Comparison of ENCODE assay signal across 26 cellular contexts in genomic region chr20:51510169-51510568, GRCh38. TPM values are rescaled to one million over a fixed set of nuclear protein-coding genes. Genes with fewer than 3 reads are reported as not detected.
"Had no signal": no experiment of that assay in that cellular context is flagged by ENCODE, and none has a peak within 500 bp of the region (broad histone marks: within the 10 kb centered on the region; RNA-seq: fewer than 3 reads in every experiment).

No MANE protein-coding gene starts in this region.

- DNase-seq: activated B cell treated with CpG ODN at 0.5 μM for 24 hours; activated CD4-positive, alpha-beta T cell treated with anti-CD3 and anti-CD28 coated beads for 1 hour; activated CD4-positive, alpha-beta T cell treated with anti-CD3 and anti-CD28 coated beads, Interleukin-2, amount 10 ng/mL, durations not matched to agents 24 days and 14 days; activated CD4-positive, alpha-beta T cell treated with anti-CD3 and anti-CD28 coated beads, Interleukin-2, amount 50 U/mL, for 48 hours; activated CD8-positive, alpha-beta memory T cell treated with anti-CD3 and anti-CD28 coated beads, Interleukin-2, amount 10 ng/mL, durations not matched to agents 7 days and 5 days; activated gamma-delta T cell; activated naive CD4-positive, alpha-beta T cell treated with anti-CD3 and anti-CD28 coated beads for 36 hours; activated T-cell treated with anti-CD3 and anti-CD28 coated beads, Interleukin-2, amount 50 U/mL, for 4 hours; amygdala; IMR-90; Kasumi-1; KBM-7; NCI-H1092; NCI-H1417; NCI-H2081 treated with DMSO at 0.1 percent for 48 hours; NCI-H2171 treated with DMSO at 0.1 percent for 48 hours; NCI-H510A treated with DMSO at 0.1 percent for 48 hours; NCI-H82; Peyer's patch; SHP77; T-helper 9 cell had no signal

- H3K27me3 Mint-ChIP-seq: activated B cell treated with CpG ODN at 0.5 μM for 24 hours; activated CD4-positive, alpha-beta T cell treated with anti-CD3 and anti-CD28 coated beads, Interleukin-2, amount 10 ng/mL, durations not matched to agents 24 days and 14 days; activated CD8-positive, alpha-beta memory T cell treated with anti-CD3 and anti-CD28 coated beads, Interleukin-2, amount 10 ng/mL, durations not matched to agents 7 days and 5 days; activated naive CD8-positive, alpha-beta T cell; activated T-helper 17 cell treated with anti-CD3 and anti-CD28 coated beads, Interleukin-2, amount 50 U/mL, for 72 hours had no signal

- H3K36me3 Mint-ChIP-seq: brain had no signal

- ATAC-seq: activated CD8-positive, alpha-beta memory T cell treated with anti-CD3 and anti-CD28 coated beads, Interleukin-2, amount 10 ng/mL, durations not matched to agents 7 days and 5 days; activated T-cell treated with anti-CD3 and anti-CD28 coated beads, Interleukin-2, amount 50 U/mL, for 4 hours; activated T-helper 17 cell treated with anti-CD3 and anti-CD28 coated beads, Interleukin-2, amount 50 U/mL, for 72 hours had no signal

- H3K27ac Mint-ChIP-seq: activated B cell treated with CpG ODN at 0.5 μM for 24 hours; activated CD8-positive, alpha-beta memory T cell treated with anti-CD3 and anti-CD28 coated beads, Interleukin-2, amount 10 ng/mL, durations not matched to agents 7 days and 5 days; activated naive CD4-positive, alpha-beta T cell treated with anti-CD3 and anti-CD28 coated beads for 36 hours; brain had no signal

- H3K9me3 ChIP-seq: Peyer's patch, SJSA1 had no signal

- H3K4me3 Mint-ChIP-seq: activated B cell treated with CpG ODN at 0.5 μM for 24 hours; activated CD4-positive, alpha-beta T cell treated with anti-CD3 and anti-CD28 coated beads, Interleukin-2, amount 10 ng/mL, durations not matched to agents 24 days and 14 days; activated CD8-positive, alpha-beta memory T cell treated with anti-CD3 and anti-CD28 coated beads, Interleukin-2, amount 10 ng/mL, durations not matched to agents 7 days and 5 days; activated naive CD4-positive, alpha-beta T cell treated with anti-CD3 and anti-CD28 coated beads for 36 hours; activated naive CD8-positive, alpha-beta T cell; activated T-cell treated with anti-CD3 and anti-CD28 coated beads, Interleukin-2, amount 50 U/mL, for 4 hours; activated T-helper 17 cell treated with anti-CD3 and anti-CD28 coated beads, Interleukin-2, amount 50 U/mL, for 72 hours; brain; T-helper 1 cell treated with Interleukin-12 subunit alpha and Interleukin-12 subunit beta and Interleukin-4 antibody, amounts not matched to agents 30 μg/mL and 1 μg/mL, for 36 hours had no signal

- H3K9me3 Mint-ChIP-seq: activated B cell treated with CpG ODN at 0.5 μM for 24 hours; activated CD4-positive, alpha-beta T cell treated with anti-CD3 and anti-CD28 coated beads, Interleukin-2, amount 10 ng/mL, durations not matched to agents 24 days and 14 days; activated naive CD4-positive, alpha-beta T cell treated with anti-CD3 and anti-CD28 coated beads for 36 hours; activated T-cell treated with anti-CD3 and anti-CD28 coated beads, Interleukin-2, amount 50 U/mL, for 4 hours; activated T-helper 17 cell treated with anti-CD3 and anti-CD28 coated beads, Interleukin-2, amount 50 U/mL, for 72 hours; T-helper 1 cell treated with Interleukin-12 subunit alpha and Interleukin-12 subunit beta and Interleukin-4 antibody, amounts not matched to agents 30 μg/mL and 1 μg/mL, for 36 hours had no signal

RNA-seq across cellular contexts. Expression of gene NFATC2, which starts 32.4 kb away (rescaled TPM):
- total RNA-seq: SJSA1 had no signal
